In genomic region chr2:190974629-190975361, GRCh38 we compare ENCODE assay signal across 1 cellular context.
TF ChIP-seq lines count a peak whose summit lies in the region.

No MANE protein-coding gene starts in this region.

TF ChIP-seq in HepG2, 621 proteins besides CTCF, POLR2A, EP300 and RAD21:
- TF ChIP-seq ZNF281 (CRISPR knock-in tag; IDR thresholded peaks at IDR 0.05; ENCODE audit: borderline replicate concordance) (no peak), KLF12 (CRISPR knock-in tag; IDR thresholded peaks at IDR 0.05; ENCODE audit: borderline replicate concordance) (no peak), CCDC6 (CRISPR knock-in tag; IDR thresholded peaks at IDR 0.05) (no peak), GATAD2A (CRISPR knock-in tag; IDR thresholded peaks at IDR 0.05) (no peak), ZFP82 (CRISPR knock-in tag; IDR thresholded peaks at IDR 0.05; ENCODE audit: borderline replicate concordance) (no peak), ZNF556 (CRISPR knock-in tag; IDR thresholded peaks at IDR 0.05; ENCODE audit: borderline replicate concordance) (no peak), NBN (conservative IDR thresholded peaks at IDR 0.05) (no peak)
